8 cellular contexts compared by ENCODE assay signal in the genomic region with DNA sequence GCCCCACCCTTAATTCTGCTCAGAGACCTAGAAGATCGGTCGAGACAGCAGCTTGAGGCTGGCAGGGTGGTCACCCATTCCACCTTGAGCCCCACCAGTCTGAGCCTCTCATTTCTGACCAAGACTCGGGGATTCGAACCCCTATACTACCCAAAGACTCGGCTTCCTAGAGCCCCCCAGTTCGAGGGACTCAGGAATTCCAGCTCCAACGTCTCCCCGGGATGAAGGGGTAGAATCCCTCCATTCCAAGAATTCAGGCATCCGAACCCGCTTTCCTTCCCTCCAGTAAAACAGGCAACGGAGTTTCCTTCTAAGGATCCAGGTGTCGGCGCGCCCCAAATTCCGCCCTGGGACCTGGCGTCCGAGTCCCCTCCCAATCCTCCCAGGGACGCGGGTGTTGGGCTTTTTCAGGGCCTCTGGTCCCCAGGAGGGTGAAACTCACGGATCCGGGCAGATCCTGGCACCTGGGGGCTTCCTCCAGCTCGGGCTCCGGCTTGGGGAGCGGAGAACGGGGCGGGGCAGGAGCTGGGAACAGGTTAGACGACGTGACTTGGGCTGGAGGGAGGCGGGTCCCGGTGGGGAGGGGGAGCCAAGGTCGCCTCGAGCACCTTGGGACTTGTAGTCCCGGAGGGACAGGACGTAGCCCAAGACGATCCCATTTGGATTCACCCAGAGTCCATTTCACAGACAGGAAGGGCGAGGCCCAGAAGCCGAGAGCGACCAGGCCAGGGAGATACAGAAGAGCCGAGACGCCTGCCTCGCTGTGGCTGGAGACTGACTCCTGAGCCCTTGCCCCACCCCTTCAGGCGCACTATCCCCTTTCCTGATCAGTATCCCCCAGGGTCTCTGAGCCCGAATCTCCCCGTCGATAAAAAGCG. TPM values are rescaled to one million over a fixed set of nuclear protein-coding genes. Genes with fewer than 3 reads are reported as not detected.
A peak's percentile ranks its signal among the peaks of the same experiment; 100 is the strongest.
DNase-seq lines count a peak whose midpoint lies in the region; ATAC-seq, FAIRE-seq and TF ChIP-seq lines count a peak whose summit lies in the region.

A gene with protein sequence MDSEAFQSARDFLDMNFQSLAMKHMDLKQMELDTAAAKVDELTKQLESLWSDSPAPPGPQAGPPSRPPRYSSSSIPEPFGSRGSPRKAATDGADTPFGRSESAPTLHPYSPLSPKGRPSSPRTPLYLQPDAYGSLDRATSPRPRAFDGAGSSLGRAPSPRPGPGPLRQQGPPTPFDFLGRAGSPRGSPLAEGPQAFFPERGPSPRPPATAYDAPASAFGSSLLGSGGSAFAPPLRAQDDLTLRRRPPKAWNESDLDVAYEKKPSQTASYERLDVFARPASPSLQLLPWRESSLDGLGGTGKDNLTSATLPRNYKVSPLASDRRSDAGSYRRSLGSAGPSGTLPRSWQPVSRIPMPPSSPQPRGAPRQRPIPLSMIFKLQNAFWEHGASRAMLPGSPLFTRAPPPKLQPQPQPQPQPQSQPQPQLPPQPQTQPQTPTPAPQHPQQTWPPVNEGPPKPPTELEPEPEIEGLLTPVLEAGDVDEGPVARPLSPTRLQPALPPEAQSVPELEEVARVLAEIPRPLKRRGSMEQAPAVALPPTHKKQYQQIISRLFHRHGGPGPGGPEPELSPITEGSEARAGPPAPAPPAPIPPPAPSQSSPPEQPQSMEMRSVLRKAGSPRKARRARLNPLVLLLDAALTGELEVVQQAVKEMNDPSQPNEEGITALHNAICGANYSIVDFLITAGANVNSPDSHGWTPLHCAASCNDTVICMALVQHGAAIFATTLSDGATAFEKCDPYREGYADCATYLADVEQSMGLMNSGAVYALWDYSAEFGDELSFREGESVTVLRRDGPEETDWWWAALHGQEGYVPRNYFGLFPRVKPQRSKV (minus strand): TSS at position 513 of the 878 bp plus-strand sequence. CDS start 6,751 bp downstream, outside the sequence.

- H3K4me2 ChIP-seq in astrocyte (ENCODE audit: low read length) (peak within 1 kb of the TSS; percentile 96), hepatocyte (peak within 1 kb of the TSS; percentile 95)

- H4K20me1 ChIP-seq in astrocyte (ENCODE audit: insufficient read depth, low read length) (no peaks in the 10 kb centered on the region), hepatocyte (ENCODE audit: insufficient read depth, poor library complexity, severe bottlenecking) (no peaks in the 10 kb centered on the region)

- WGBS in hepatocyte (ENCODE audit: low lambda C conversion rate, missing lambda C conversion rate): 2% methylated on average over 42 of the region's 46 CpGs

- H3K4me1 ChIP-seq in HUES48 (ENCODE audit: control insufficient read depth, insufficient read depth, low read length) (peaks cover 22% of the 10 kb centered on the region), astrocyte (ENCODE audit: insufficient read depth, low read length) (peaks cover 30% of the 10 kb centered on the region), hepatocyte (ENCODE audit: insufficient read depth) (peaks cover 6% of the 10 kb centered on the region)

- intact Hi-C loops in sciatic nerve (cut with DNase I): no loop called here

- FAIRE-seq in astrocyte (lab: Jason Lieb, UNC): no peak

- H3K36me3 ChIP-seq in HUES48 (ENCODE audit: control insufficient read depth, insufficient read depth, low read length) (peaks cover 14% of the 10 kb centered on the region), astrocyte (ENCODE audit: insufficient read depth, low read length) (no peaks in the 10 kb centered on the region), hepatocyte (replicated peaks; ENCODE audit: insufficient read depth, low read depth) (no peaks in the 10 kb centered on the region)

- no peaks in the 10 kb centered on the region; the same call in 1 of the 2 replicates for H3K27me3 ChIP-seq in HUES48 (ENCODE audit: control insufficient read depth, insufficient read depth, low read length)
- H3K27me3 ChIP-seq in astrocyte (ENCODE audit: insufficient read depth, low read length): no peaks in the 10 kb centered on the region
- peaks cover 23% of the 10 kb centered on the region for H3K27me3 ChIP-seq in hepatocyte

- peak within 1 kb of the TSS; percentile 96 for H3K27ac Mint-ChIP-seq in astrocyte (ENCODE audit: unreplicated experiment)

- no peaks in the 10 kb centered on the region for H3K27me3 Mint-ChIP-seq in astrocyte (ENCODE audit: low read depth, unreplicated experiment)

- H3K9ac ChIP-seq in HUES48 (ENCODE audit: low read depth, low read length): peak within 1 kb of the TSS; percentile 99
- H3K9ac ChIP-seq in astrocyte (ENCODE audit: low read length): peak within 1 kb of the TSS; percentile 89

- H3K4me3 ChIP-seq in GM12875 (ENCODE audit: low read depth, low read length) (peak within 1 kb of the TSS; percentile 82), HUES48 (ENCODE audit: low read depth, low read length) (peak within 1 kb of the TSS; percentile 86), astrocyte (ENCODE audit: insufficient read depth, low read depth, low read length) (peak within 1 kb of the TSS; percentile 90), hepatocyte (peak within 1 kb of the TSS; percentile 68)

- H3K9me3 ChIP-seq in HUES48 (ENCODE audit: control insufficient read depth, insufficient read depth, low read length) (no peaks in the 10 kb centered on the region), astrocyte (ENCODE audit: insufficient read depth, low read depth, low read length) (no peaks in the 10 kb centered on the region), hepatocyte (ENCODE audit: low read depth) (no peaks in the 10 kb centered on the region)

- TF ChIP-seq CTCF in GM12875 (IDR thresholded peaks at IDR 0.05; ENCODE audit: borderline replicate concordance, insufficient read depth, low read depth, low read length) (no peak), astrocyte (IDR thresholded peaks at IDR 0.05; ENCODE audit: insufficient read depth, low read depth, low read length) (no peak), hepatocyte (IDR thresholded peaks at IDR 0.05; ENCODE audit: poor library complexity) (no peak)

- H2AFZ ChIP-seq in astrocyte (ENCODE audit: low read depth, low read length) (peak within 1 kb of the TSS; percentile 55), hepatocyte (peak within 1 kb of the TSS; percentile 90)

- no peaks in the 10 kb centered on the region for H3K9me2 ChIP-seq in hepatocyte (replicated peaks; ENCODE audit: insufficient read depth)

- H3K36me3 Mint-ChIP-seq in astrocyte (ENCODE audit: low read depth, unreplicated experiment): peaks cover 10% of the 10 kb centered on the region

- H3K27ac ChIP-seq in HUES48 (ENCODE audit: low read depth, low read length) (peak within 1 kb of the TSS; percentile 98), astrocyte (ENCODE audit: low read depth, low read length) (peak within 1 kb of the TSS; percentile 94), hepatocyte (peak within 1 kb of the TSS; percentile 92)

- no peaks in the 10 kb centered on the region for H3K9me3 Mint-ChIP-seq in astrocyte (ENCODE audit: unreplicated experiment)

- peak within 1 kb of the TSS; percentile 97 for H3K4me3 Mint-ChIP-seq in astrocyte (ENCODE audit: unreplicated experiment)

- DNase-seq in SHP77 (lab: John Stamatoyannopoulos, UW) (peak; percentile 30 to 65), astrocyte (ENCODE audit: low read depth) (peak; percentile 68), hepatocyte (ENCODE audit: low spot score) (peak; percentile 91), sciatic nerve (ENCODE audit: low spot score) (peak; percentile 83)

- peaks cover 54% of the 10 kb centered on the region for H3K79me2 ChIP-seq in astrocyte (ENCODE audit: insufficient read depth, low read length)
- peaks cover 30% of the 10 kb centered on the region for H3K79me2 ChIP-seq in hepatocyte

- H3K4me1 Mint-ChIP-seq in astrocyte (ENCODE audit: low read depth, unreplicated experiment): peaks cover 12% of the 10 kb centered on the region

- peak; percentile 18 for ATAC-seq in sciatic nerve
- ATAC-seq in HG02763 (IDR thresholded peaks at IDR 0.05; ENCODE audit: unreplicated experiment): no peak
- ATAC-seq in HG03039 (IDR thresholded peaks at IDR 0.05; ENCODE audit: unreplicated experiment): no peak

RNA-seq across cellular contexts. Expression of the gene that starts here (rescaled TPM):
- total RNA-seq in astrocyte (56.6 and 56.7 TPM in 2 replicates), hepatocyte (7.9 and 8.7 TPM in 2 replicates), sciatic nerve (20.7 TPM)
- polyA plus RNA-seq in hepatocyte: 14.8 and 22.9 TPM in 2 replicates
